In the genomic region with DNA sequence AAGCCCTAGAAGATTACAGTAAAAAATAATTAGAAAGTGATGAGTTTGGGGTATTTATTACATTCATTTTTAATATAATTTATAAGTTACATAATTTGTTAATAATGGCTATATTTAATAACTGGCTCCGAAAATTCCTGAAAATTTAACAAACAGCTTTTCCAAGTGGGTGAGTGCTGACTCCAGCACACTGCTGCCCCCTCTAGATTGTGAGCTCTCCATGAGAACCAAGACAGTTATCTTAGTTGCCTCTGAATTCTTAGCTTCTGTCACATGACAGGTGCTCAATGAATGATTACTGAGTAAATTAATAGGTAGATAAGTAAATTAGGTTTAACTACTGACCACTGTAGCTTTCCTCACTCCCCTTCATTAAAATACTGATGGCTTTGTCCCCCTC, we compare ENCODE assay signal across 13 cellular contexts. TPM values are rescaled to one million over a fixed set of nuclear protein-coding genes. Genes with fewer than 3 reads are reported as not detected.
A peak's percentile ranks its signal among the peaks of the same experiment; 100 is the strongest.
DNase-seq lines count a peak whose midpoint lies in the region; ATAC-seq, FAIRE-seq and TF ChIP-seq lines count a peak whose summit lies in the region.
"Had no signal": no experiment of that assay in that cellular context is flagged by ENCODE, and none has a peak within 500 bp of the region (broad histone marks: within the 10 kb centered on the region; RNA-seq: fewer than 3 reads in every experiment).

No MANE protein-coding gene starts in this region.

- 0 out of 2 replicates have a peak, but pooled peaks cover 5% of the 10 kb centered on the region for H3K27me3 ChIP-seq in HCT116 (ENCODE audit: insufficient read depth, low read length)
- H3K27me3 ChIP-seq in endothelial cell of umbilical vein (ENCODE audit: control insufficient read depth in 2 of 2, insufficient read depth in 2 of 2, low read length in 2 of 2), result no peaks in the 10 kb centered on the region
- no peaks in the 10 kb centered on the region for H3K27me3 ChIP-seq in CD8-positive, alpha-beta T cell (ENCODE audit: insufficient read depth, low read length)
- no peaks in the 10 kb centered on the region for H3K27me3 ChIP-seq in Peyer's patch

- ATAC-seq in HCT116, result no peak
- no peak for ATAC-seq in CD8-positive, alpha-beta T cell

- TF ChIP-seq RAD21 in HCT116 (IDR thresholded peaks at IDR 0.05; ENCODE audit: low read depth), result 0 out of 2 replicates have a peak, but pooled peaks have one; percentile 3

- H2AFZ ChIP-seq in HCT116 (ENCODE audit: low read depth, low read length, poor library complexity, severe bottlenecking) (no peak overlapping the region), endothelial cell of umbilical vein (ENCODE audit: low read depth, low read length) (no peak overlapping the region)

- dilution Hi-C loops in endothelial cell of umbilical vein (cut with MboI; ENCODE audit: extremely low pct_ligation_motif_present, low sequenced_read_pairs), result no loop called here

- H3K9ac ChIP-seq in HCT116 (ENCODE audit: low read length), result no peak overlapping the region
- H3K9ac ChIP-seq in endothelial cell of umbilical vein (replicated peaks; ENCODE audit: extremely low read depth, insufficient read depth, low read length), result no peak overlapping the region

- intact Hi-C loops in HCT116 (cut with micrococcal nuclease) (no loop called here), endothelial cell of umbilical vein (cut with micrococcal nuclease) (loop anchor here (1.0 kb wide), 1 partner anchor 68 kb away; no protein-coding TSS in a partner anchor)
- intact Hi-C loops in CD8-positive, alpha-beta T cell (cut with DNase I, micrococcal nuclease), result loop anchor here in 1 of 2 experiments (10.0 kb wide), 1 partner anchor 1713 kb away; no protein-coding TSS in a partner anchor

- no peaks in the 10 kb centered on the region for H3K4me1 Mint-ChIP-seq in progenitor cell of endocrine pancreas (ENCODE audit: low read depth)
- H3K4me1 Mint-ChIP-seq in CD8-positive, alpha-beta T cell (ENCODE audit: low read depth), result peaks cover 20% of the 10 kb centered on the region
- H3K4me1 Mint-ChIP-seq in mesothelial cell of epicardium, result peaks cover 8% of the 10 kb centered on the region

- H3K27ac ChIP-seq in HCT116 (ENCODE audit: low read depth, low read length) (no peak overlapping the region), endothelial cell of umbilical vein (ENCODE audit: insufficient read depth, low read depth, low read length) (no peak overlapping the region), Peyer's patch (no peak overlapping the region)
- no peak overlapping the region for H3K27ac ChIP-seq in CD8-positive, alpha-beta T cell (ENCODE audit: low read depth, low read length)

- DNase-seq in HCT116 (ENCODE audit: low read depth, low spot score) (no peak), endothelial cell of umbilical vein (ENCODE audit: low read depth, low spot score) (peak; percentile 43), progenitor cell of endocrine pancreas (ENCODE audit: low spot score, unreplicated experiment) (no peak), Peyer's patch (no peak), kidney tubule cell (ENCODE audit: low spot score) (no peak), mesothelial cell of epicardium (ENCODE audit: low spot score in 2 of 2, unreplicated experiment in 2 of 2) (no peak)
- DNase-seq in CD8-positive, alpha-beta T cell, result no peak
- DNase-seq: CD4-positive, alpha-beta memory T cell; HCEC 1CT; MG63; NCI-H1092 treated with DMSO at 0.1 percent for 48 hours; NCI-H524 had no signal

- no peak for TF ChIP-seq CTCF in HCT116 (IDR thresholded peaks at IDR 0.05 in 2 of 3, conservative IDR thresholded peaks at IDR 0.05 in 1 of 3; ENCODE audit: borderline replicate concordance in 1 of 3, insufficient read depth in 1 of 3, low read depth in 2 of 3, low read length in 2 of 3)
- 0 out of 2 replicates have a peak, but pooled peaks have one; percentile 4 for TF ChIP-seq CTCF in WI38 (IDR thresholded peaks at IDR 0.05; ENCODE audit: low read depth, low read length)
- TF ChIP-seq CTCF in endothelial cell of umbilical vein (IDR thresholded peaks at IDR 0.05; ENCODE audit: extremely low read depth in 1 of 2, insufficient read depth in 1 of 2, low read depth in 1 of 2, low read length in 2 of 2), result peak in 1 of 2 donors; percentile 21
- peak; percentile 15 for TF ChIP-seq CTCF in progenitor cell of endocrine pancreas (IDR thresholded peaks at IDR 0.05; ENCODE audit: unreplicated experiment)
- TF ChIP-seq CTCF in CD8-positive, alpha-beta T cell (IDR thresholded peaks at IDR 0.05), result no peak
- no peak for TF ChIP-seq CTCF in Peyer's patch (IDR thresholded peaks at IDR 0.05)
- no peak for TF ChIP-seq CTCF in mesothelial cell of epicardium (IDR thresholded peaks at IDR 0.05; ENCODE audit: unreplicated experiment)

- H3K9me1 ChIP-seq in endothelial cell of umbilical vein (replicated peaks; ENCODE audit: control insufficient read depth, extremely low read depth, insufficient read depth, low read length), result no peaks in the 10 kb centered on the region

- H3K9me3 ChIP-seq in HCT116 (ENCODE audit: control insufficient read depth in 1 of 2, insufficient read depth in 1 of 2, low read depth in 1 of 2, low read length in 2 of 2) (no peaks in the 10 kb centered on the region), endothelial cell of umbilical vein (replicated peaks; ENCODE audit: control insufficient read depth, insufficient read depth, low read length) (no peaks in the 10 kb centered on the region), Peyer's patch (no peaks in the 10 kb centered on the region)
- H3K9me3 ChIP-seq in CD8-positive, alpha-beta T cell (ENCODE audit: low read length), result no peaks in the 10 kb centered on the region

- H4K20me1 ChIP-seq in HCT116 (ENCODE audit: insufficient read depth) (no peaks in the 10 kb centered on the region), endothelial cell of umbilical vein (replicated peaks; ENCODE audit: control insufficient read depth, extremely low read depth, insufficient read depth, low read length) (no peaks in the 10 kb centered on the region)

- H3K4me3 Mint-ChIP-seq in progenitor cell of endocrine pancreas (ENCODE audit: low read depth) (no peak overlapping the region), mesothelial cell of epicardium (no peak overlapping the region)
- H3K4me3 Mint-ChIP-seq in CD8-positive, alpha-beta T cell, result no peak overlapping the region
- H3K4me3 Mint-ChIP-seq: CD4-positive, alpha-beta memory T cell had no signal

- H3K27me3 Mint-ChIP-seq in progenitor cell of endocrine pancreas (no peaks in the 10 kb centered on the region), mesothelial cell of epicardium (ENCODE audit: low read depth) (no peaks in the 10 kb centered on the region)
- H3K27me3 Mint-ChIP-seq in CD8-positive, alpha-beta T cell (ENCODE audit: low read depth), result no peaks in the 10 kb centered on the region
- H3K27me3 Mint-ChIP-seq: CD4-positive, alpha-beta memory T cell had no signal

- H3K4me2 ChIP-seq in HCT116 (ENCODE audit: low read length) (no peak overlapping the region), endothelial cell of umbilical vein (ENCODE audit: insufficient read depth, low read length) (no peak overlapping the region)

- H3K27ac Mint-ChIP-seq in progenitor cell of endocrine pancreas (no peak overlapping the region), mesothelial cell of epicardium (no peak overlapping the region)
- H3K27ac Mint-ChIP-seq in CD8-positive, alpha-beta T cell, result no peak overlapping the region
- H3K27ac Mint-ChIP-seq: CD4-positive, alpha-beta memory T cell had no signal

- H3K4me1 ChIP-seq in HCT116 (ENCODE audit: control insufficient read depth in 1 of 2, insufficient read depth in 2 of 2, low read length in 2 of 2) (no peaks in the 10 kb centered on the region), endothelial cell of umbilical vein (ENCODE audit: control insufficient read depth, extremely low read depth, insufficient read depth, low read length) (no peaks in the 10 kb centered on the region), Peyer's patch (no peaks in the 10 kb centered on the region)
- peaks cover 11% of the 10 kb centered on the region for H3K4me1 ChIP-seq in CD8-positive, alpha-beta T cell (ENCODE audit: insufficient read depth, low read length)

- RAD21 ChIA-PET in HCT116 (lab: Charles Lee; ENCODE audit: low non-redundant PET in 1 of 2, low total read pairs in 2 of 2, uncharacterized antibody in 2 of 2, unreplicated experiment in 2 of 2), result no interaction called here

- no peaks in the 10 kb centered on the region for H3K36me3 Mint-ChIP-seq in progenitor cell of endocrine pancreas (ENCODE audit: insufficient read depth)
- peaks cover 3% of the 10 kb centered on the region for H3K36me3 Mint-ChIP-seq in CD8-positive, alpha-beta T cell
- H3K36me3 Mint-ChIP-seq in mesothelial cell of epicardium, result no peaks in the 10 kb centered on the region

- no peaks in the 10 kb centered on the region for H3K9me2 ChIP-seq in HCT116 (ENCODE audit: insufficient read depth)

- BruUV-seq in HCT116 (replicated peaks; lab: Mats Ljungman, UMichigan), result no TSS peak
- BruUV-seq in endothelial cell of umbilical vein (replicated peaks; lab: Mats Ljungman, UMichigan), result no TSS peak

- POLR2A ChIA-PET in HCT116 (lab: Charles Lee), result no interaction called here
- POLR2A ChIA-PET in endothelial cell of umbilical vein (lab: Charles Lee), result no interaction called here
- POLR2A ChIA-PET in CD8-positive, alpha-beta T cell (lab: Charles Lee), result no interaction called here

- no peaks in the 10 kb centered on the region for H3K9me3 Mint-ChIP-seq in progenitor cell of endocrine pancreas (ENCODE audit: low read depth)
- no peaks in the 10 kb centered on the region for H3K9me3 Mint-ChIP-seq in CD8-positive, alpha-beta T cell
- no peaks in the 10 kb centered on the region for H3K9me3 Mint-ChIP-seq in mesothelial cell of epicardium
- H3K9me3 Mint-ChIP-seq: CD4-positive, alpha-beta memory T cell had no signal

- CTCF ChIA-PET in HCT116 (lab: Charles Lee), result interaction anchor here (1.5 to 3.1 kb wide), 2 partner anchors 14 to 68 kb away, joined by 3 to 14 read pairs; no protein-coding TSS in a partner anchor
- CTCF ChIA-PET in endothelial cell of umbilical vein (lab: Charles Lee), result interaction anchor here (0.6 to 4.3 kb wide), 29 partner anchors 8 to 98 kb away, joined by 3 to 217 read pairs (median 6); a partner anchor contains a TSS
- CTCF ChIA-PET in CD8-positive, alpha-beta T cell (lab: Charles Lee), result interaction anchor here (1.0 to 1.9 kb wide), 4 partner anchors 9 to 69 kb away, joined by 3 to 5 read pairs (median 4); no protein-coding TSS in a partner anchor

- H3K79me2 ChIP-seq in HCT116 (ENCODE audit: insufficient read depth, low read length) (no peaks in the 10 kb centered on the region), endothelial cell of umbilical vein (ENCODE audit: control insufficient read depth, insufficient read depth, low read length) (peaks cover 3% of the 10 kb centered on the region)

- H3K36me3 ChIP-seq in HCT116 (ENCODE audit: control insufficient read depth in 1 of 2, insufficient read depth in 2 of 2, low read length in 2 of 2) (no peaks in the 10 kb centered on the region), endothelial cell of umbilical vein (ENCODE audit: control insufficient read depth in 2 of 2, extremely low read depth in 1 of 2, insufficient read depth in 2 of 2, low read length in 2 of 2) (peaks cover 0 to 4% of the 10 kb centered on the region in 2 experiments), Peyer's patch (no peaks in the 10 kb centered on the region)
- no peaks in the 10 kb centered on the region for H3K36me3 ChIP-seq in CD8-positive, alpha-beta T cell (ENCODE audit: insufficient read depth, low read length)
- H3K36me3 ChIP-seq: MG63 had no signal

- H3K4me3 ChIP-seq in HCT116 (replicated peaks in 1 of 2; ENCODE audit: low read depth in 1 of 2, low read length in 2 of 2) (no peak overlapping the region), WI38 (ENCODE audit: low read depth, low read length) (no peak overlapping the region), endothelial cell of umbilical vein (replicated peaks in 1 of 3; ENCODE audit: insufficient read depth in 1 of 3, low read depth in 1 of 3, low read length in 3 of 3) (no peak overlapping the region), Peyer's patch (no peak overlapping the region)
- no peak overlapping the region for H3K4me3 ChIP-seq in CD8-positive, alpha-beta T cell (ENCODE audit: low read depth, low read length)
- H3K4me3 ChIP-seq: MG63 had no signal

- TF ChIP-seq POLR2A in HCT116 (IDR thresholded peaks at IDR 0.05; ENCODE audit: borderline replicate concordance, extremely low read depth, insufficient read depth, insufficient read length) (no peak), endothelial cell of umbilical vein (IDR thresholded peaks at IDR 0.05; ENCODE audit: low read depth, low read length) (no peak), Peyer's patch (IDR thresholded peaks at IDR 0.05) (no peak)

- no peak for FAIRE-seq in endothelial cell of umbilical vein (lab: Jason Lieb, UNC)

RNA-seq across cellular contexts. Expression of a gene that starts 7.8 kb away (rescaled TPM):
- total RNA-seq in HCT116 (2021; ENCODE audit: unreplicated experiment) (not detected), endothelial cell of umbilical vein (13.6 and 13.9 TPM in 2 replicates), progenitor cell of endocrine pancreas (32.1 and 34.7 TPM in 2 replicates), Peyer's patch (1 to 10 TPM; 5.0 to 9.5 (median 6.3) TPM), mesothelial cell of epicardium (12.7 to 16.5 TPM (median 13.1 TPM) in 3 replicates)
- polyA plus RNA-seq in HCT116 (2012), result not detected in 2 replicates
- 7.5 and 8.8 TPM in 2 replicates for polyA plus RNA-seq in endothelial cell of umbilical vein
- 3.3 and 4.3 TPM in 2 replicates for polyA plus RNA-seq in endothelial cell of umbilical vein (2011; cell fraction: cytosol; rRNA removed)
- 46.1 and 48.4 TPM in 2 replicates for polyA plus RNA-seq in endothelial cell of umbilical vein (2011; cell fraction: nucleus; rRNA removed)
- polyA plus RNA-seq in endothelial cell of umbilical vein (2012), result 4.6 and 5.6 TPM in 2 replicates
- polyA minus RNA-seq in endothelial cell of umbilical vein, result 49.6 and 51.0 TPM in 2 replicates
- 4.9 TPM for polyA minus RNA-seq in endothelial cell of umbilical vein (2011; cell fraction: cytosol; rRNA and poly(A)+ RNA removed)
- 38.5 and 44.5 TPM in 2 replicates for polyA minus RNA-seq in endothelial cell of umbilical vein (2011; cell fraction: nucleus; rRNA and poly(A)+ RNA removed)
- total RNA-seq in CD8-positive, alpha-beta T cell, result 10 to 100 TPM; 16.9 to 17.4 TPM

RNA-seq across cellular contexts. Expression of a gene that starts 26.1 kb away (rescaled TPM):
- total RNA-seq in HCT116 (2021; ENCODE audit: unreplicated experiment) (38.9 TPM), endothelial cell of umbilical vein (37.5 and 37.9 TPM in 2 replicates), progenitor cell of endocrine pancreas (81.0 and 82.6 TPM in 2 replicates), Peyer's patch (10 to 100 TPM in 1 of 4 donors, 1 to 10 TPM in 3; 5.8 to 13.2 (median 7.3) TPM), mesothelial cell of epicardium (68.6 to 71.1 TPM (median 71.0 TPM) in 3 replicates)
- 25.2 TPM in 2 replicates for polyA plus RNA-seq in HCT116 (2012)
- 13.4 and 16.0 TPM in 2 replicates for polyA plus RNA-seq in endothelial cell of umbilical vein
- polyA plus RNA-seq in endothelial cell of umbilical vein (2011; cell fraction: cytosol; rRNA removed), result 11.6 and 14.9 TPM in 2 replicates
- polyA plus RNA-seq in endothelial cell of umbilical vein (2011; cell fraction: nucleus; rRNA removed), result 5.1 and 7.2 TPM in 2 replicates
- polyA plus RNA-seq in endothelial cell of umbilical vein (2012), result 21.9 and 24.3 TPM in 2 replicates
- polyA minus RNA-seq in endothelial cell of umbilical vein, result 8.9 and 10.5 TPM in 2 replicates
- 20.9 TPM for polyA minus RNA-seq in endothelial cell of umbilical vein (2011; cell fraction: cytosol; rRNA and poly(A)+ RNA removed)
- polyA minus RNA-seq in endothelial cell of umbilical vein (2011; cell fraction: nucleus; rRNA and poly(A)+ RNA removed), result 7.3 and 7.9 TPM in 2 replicates
- total RNA-seq in CD8-positive, alpha-beta T cell, result 10 to 100 TPM; 53.7 to 57.0 TPM

Comparison
In these comparisons a context has a peak if more than half of its experiments do, and no peak if none do; other contexts are left out.
1. CTCF ChIP-seq: peak in WI38 (single experiment) and progenitor cell of endocrine pancreas (single experiment); none in HCT116 (0 of 3), CD8-positive, alpha-beta T cell (single experiment), Peyer's patch (0 of 6) and mesothelial cell of epicardium (single experiment).